Comparison of ENCODE assay signal across 15 cellular contexts in genomic region chr13:67844544-67844943, GRCh38.
DNase-seq lines count a peak whose midpoint lies in the region; ATAC-seq, FAIRE-seq and TF ChIP-seq lines count a peak whose summit lies in the region.
"Had no signal": no experiment of that assay in that cellular context is flagged by ENCODE, and none has a peak within 500 bp of the region (broad histone marks: within the 10 kb centered on the region; RNA-seq: fewer than 3 reads in every experiment).

No MANE protein-coding gene starts in this region.

- POLR2A ChIA-PET in PC-9 (lab: Charles Lee; ENCODE audit: unreplicated experiment), result no interaction called here

- H3K9me2 ChIP-seq in Karpas-422 (replicated peaks; ENCODE audit: insufficient read depth, low read length) (no peaks in the 10 kb centered on the region), PC-9 (ENCODE audit: insufficient read depth) (no peaks in the 10 kb centered on the region)

- no peaks in the 10 kb centered on the region for H3K27me3 Mint-ChIP-seq in astrocyte (ENCODE audit: low read depth, unreplicated experiment)
- H3K27me3 Mint-ChIP-seq: CD4-positive, alpha-beta memory T cell had no signal

- no peak for FAIRE-seq in astrocyte (lab: Jason Lieb, UNC)
- FAIRE-seq: A549, GM12891, HepG2 had no signal

- H3K27me3 ChIP-seq in Karpas-422 (ENCODE audit: low read length) (no peaks in the 10 kb centered on the region), astrocyte (ENCODE audit: insufficient read depth, low read length) (no peaks in the 10 kb centered on the region), PC-9 (ENCODE audit: insufficient read depth, low read depth) (no peaks in the 10 kb centered on the region)
- H3K27me3 ChIP-seq: BE2C had no signal

- H4K20me1 ChIP-seq in Karpas-422 (ENCODE audit: insufficient read depth, low read depth, low read length) (no peaks in the 10 kb centered on the region), astrocyte (ENCODE audit: insufficient read depth, low read length) (no peaks in the 10 kb centered on the region), PC-9 (ENCODE audit: insufficient read depth) (no peaks in the 10 kb centered on the region)

- H3K4me1 Mint-ChIP-seq in astrocyte (ENCODE audit: low read depth, unreplicated experiment), result no peaks in the 10 kb centered on the region
- H3K4me1 Mint-ChIP-seq in stimulated activated effector memory CD8-positive, alpha-beta T cell treated with anti-CD3 and anti-CD28 coated beads, Interleukin-12 subunit alpha, Interleukin-12 subunit beta, amount 100 ng/mL, for 72 hours, result no peaks in the 10 kb centered on the region
- H3K4me1 Mint-ChIP-seq: CD4-positive, alpha-beta memory T cell had no signal

- H3K4me1 ChIP-seq in Karpas-422 (ENCODE audit: low read length), result peaks cover 2% of the 10 kb centered on the region; the same call in 1 of the 2 replicates
- no peaks in the 10 kb centered on the region for H3K4me1 ChIP-seq in astrocyte (ENCODE audit: insufficient read depth, low read length)
- no peaks in the 10 kb centered on the region for H3K4me1 ChIP-seq in PC-9 (replicated peaks; ENCODE audit: insufficient read depth)
- H3K4me1 ChIP-seq: A549, BE2C had no signal

- H3K4me3 ChIP-seq in Karpas-422 (ENCODE audit: low read length) (no peak overlapping the region), astrocyte (ENCODE audit: insufficient read depth, low read depth, low read length) (no peak overlapping the region), PC-9 (no peak overlapping the region)
- H3K4me3 ChIP-seq: A549, GM23248 had no signal

- H3K9me3 Mint-ChIP-seq in astrocyte (ENCODE audit: unreplicated experiment), result peaks cover 5% of the 10 kb centered on the region
- H3K9me3 Mint-ChIP-seq in stimulated activated effector memory CD8-positive, alpha-beta T cell treated with anti-CD3 and anti-CD28 coated beads, Interleukin-12 subunit alpha, Interleukin-12 subunit beta, amount 100 ng/mL, for 72 hours, result peaks cover 16% of the 10 kb centered on the region

- H3K36me3 ChIP-seq in Karpas-422 (ENCODE audit: insufficient read depth, low read length), result no peaks in the 10 kb centered on the region
- no peaks in the 10 kb centered on the region for H3K36me3 ChIP-seq in astrocyte (ENCODE audit: insufficient read depth, low read length)
- no peaks in the 10 kb centered on the region for H3K36me3 ChIP-seq in PC-9 (ENCODE audit: low read depth)
- H3K36me3 ChIP-seq: BE2C had no signal

- no peak overlapping the region for H3K9ac ChIP-seq in Karpas-422 (ENCODE audit: low read length)
- no peak overlapping the region for H3K9ac ChIP-seq in astrocyte (ENCODE audit: low read length)
- H3K9ac ChIP-seq: GM23248 had no signal

- intact Hi-C loops in PC-9 (cut with micrococcal nuclease; ENCODE audit: unreplicated experiment), result no loop called here

- DNase-seq in Karpas-422, result no peak
- peak; percentile 15 for DNase-seq in astrocyte (ENCODE audit: low read depth)
- peak; percentile 10 for DNase-seq in iris pigment epithelial cell (ENCODE audit: low read depth)
- DNase-seq in stimulated activated effector memory CD8-positive, alpha-beta T cell treated with anti-CD3 and anti-CD28 coated beads, Interleukin-12 subunit alpha, Interleukin-12 subunit beta, amount 100 ng/mL, for 72 hours (ENCODE audit: low spot score in 2 of 2), result no peak
- DNase-seq in PC-9, result no peak
- DNase-seq: BE2C; CD4-positive, alpha-beta memory T cell; DMS79; GM23248; H7 had no signal

- no peak for ATAC-seq in stimulated activated effector memory CD8-positive, alpha-beta T cell treated with anti-CD3 and anti-CD28 coated beads, Interleukin-12 subunit alpha, Interleukin-12 subunit beta, amount 100 ng/mL, for 72 hours
- no peak for ATAC-seq in HG03442 (IDR thresholded peaks at IDR 0.05; ENCODE audit: unreplicated experiment)
- ATAC-seq: A549, HepG2 had no signal

- BruUV-seq in PC-9 (replicated peaks; lab: Mats Ljungman, UMichigan), result no TSS peak

- no peaks in the 10 kb centered on the region for H3K36me3 Mint-ChIP-seq in astrocyte (ENCODE audit: low read depth, unreplicated experiment)
- no peaks in the 10 kb centered on the region for H3K36me3 Mint-ChIP-seq in stimulated activated effector memory CD8-positive, alpha-beta T cell treated with anti-CD3 and anti-CD28 coated beads, Interleukin-12 subunit alpha, Interleukin-12 subunit beta, amount 100 ng/mL, for 72 hours
- H3K36me3 Mint-ChIP-seq: CD4-positive, alpha-beta memory T cell had no signal

- CTCF ChIA-PET in PC-9 (lab: Charles Lee), result no interaction called here

- H3K27ac Mint-ChIP-seq in astrocyte (ENCODE audit: unreplicated experiment), result no peak overlapping the region
- H3K27ac Mint-ChIP-seq in stimulated activated effector memory CD8-positive, alpha-beta T cell treated with anti-CD3 and anti-CD28 coated beads, Interleukin-12 subunit alpha, Interleukin-12 subunit beta, amount 100 ng/mL, for 72 hours, result no peak overlapping the region
- H3K27ac Mint-ChIP-seq: CD4-positive, alpha-beta memory T cell had no signal

- TF ChIP-seq CTCF in astrocyte (IDR thresholded peaks at IDR 0.05; ENCODE audit: insufficient read depth, low read depth, low read length), result no peak
- no peak for TF ChIP-seq CTCF in PC-9 (conservative IDR thresholded peaks at IDR 0.05)

- H2AFZ ChIP-seq in Karpas-422 (ENCODE audit: low read length) (peak overlapping the region; percentile 70; the same call in 1 of the 2 replicates), astrocyte (ENCODE audit: low read depth, low read length) (no peak overlapping the region), PC-9 (no peak overlapping the region)
- H2AFZ ChIP-seq: GM23248 had no signal

- no peaks in the 10 kb centered on the region for H3K79me2 ChIP-seq in Karpas-422 (ENCODE audit: low read length)
- no peaks in the 10 kb centered on the region for H3K79me2 ChIP-seq in astrocyte (ENCODE audit: insufficient read depth, low read length)
- no peaks in the 10 kb centered on the region for H3K79me2 ChIP-seq in PC-9 (ENCODE audit: low read depth)

- H3K9me3 ChIP-seq in Karpas-422 (ENCODE audit: low read length) (no peaks in the 10 kb centered on the region), astrocyte (ENCODE audit: insufficient read depth, low read depth, low read length) (no peaks in the 10 kb centered on the region), PC-9 (ENCODE audit: insufficient read depth, low read depth) (no peaks in the 10 kb centered on the region)
- H3K9me3 ChIP-seq: A549, BE2C had no signal

- H3K4me2 ChIP-seq in Karpas-422 (ENCODE audit: low read depth, low read length, poor library complexity, severe bottlenecking), result no peak overlapping the region
- no peak overlapping the region for H3K4me2 ChIP-seq in astrocyte (ENCODE audit: low read length)
- no peak overlapping the region for H3K4me2 ChIP-seq in PC-9
- H3K4me2 ChIP-seq: A549 had no signal

- H3F3A ChIP-seq in PC-9 (ENCODE audit: insufficient read depth, low read depth), result no peaks in the 10 kb centered on the region

- no peak overlapping the region for H3K27ac ChIP-seq in Karpas-422 (ENCODE audit: low read length)
- no peak overlapping the region for H3K27ac ChIP-seq in astrocyte (ENCODE audit: low read depth, low read length)
- no peak overlapping the region for H3K27ac ChIP-seq in PC-9
- H3K27ac ChIP-seq: A549, C4-2B, GM23248 had no signal

- no peak overlapping the region for H3K4me3 Mint-ChIP-seq in astrocyte (ENCODE audit: unreplicated experiment)
- H3K4me3 Mint-ChIP-seq in stimulated activated effector memory CD8-positive, alpha-beta T cell treated with anti-CD3 and anti-CD28 coated beads, Interleukin-12 subunit alpha, Interleukin-12 subunit beta, amount 100 ng/mL, for 72 hours, result no peak overlapping the region
- H3K4me3 Mint-ChIP-seq: CD4-positive, alpha-beta memory T cell had no signal

Comparison
In these comparisons a context has a peak if more than half of its experiments do, and no peak if none do; other contexts are left out.
1. DNase-seq: peak in astrocyte (single experiment) and iris pigment epithelial cell (single experiment); none in Karpas-422 (single experiment), stimulated activated effector memory CD8-positive, alpha-beta T cell treated with anti-CD3 and anti-CD28 coated beads, Interleukin-12 subunit alpha, Interleukin-12 subunit beta, amount 100 ng/mL, for 72 hours (0 of 2) and PC-9 (0 of 2).